Comparison of ENCODE assay signal across 1 cellular context in the genomic region with DNA sequence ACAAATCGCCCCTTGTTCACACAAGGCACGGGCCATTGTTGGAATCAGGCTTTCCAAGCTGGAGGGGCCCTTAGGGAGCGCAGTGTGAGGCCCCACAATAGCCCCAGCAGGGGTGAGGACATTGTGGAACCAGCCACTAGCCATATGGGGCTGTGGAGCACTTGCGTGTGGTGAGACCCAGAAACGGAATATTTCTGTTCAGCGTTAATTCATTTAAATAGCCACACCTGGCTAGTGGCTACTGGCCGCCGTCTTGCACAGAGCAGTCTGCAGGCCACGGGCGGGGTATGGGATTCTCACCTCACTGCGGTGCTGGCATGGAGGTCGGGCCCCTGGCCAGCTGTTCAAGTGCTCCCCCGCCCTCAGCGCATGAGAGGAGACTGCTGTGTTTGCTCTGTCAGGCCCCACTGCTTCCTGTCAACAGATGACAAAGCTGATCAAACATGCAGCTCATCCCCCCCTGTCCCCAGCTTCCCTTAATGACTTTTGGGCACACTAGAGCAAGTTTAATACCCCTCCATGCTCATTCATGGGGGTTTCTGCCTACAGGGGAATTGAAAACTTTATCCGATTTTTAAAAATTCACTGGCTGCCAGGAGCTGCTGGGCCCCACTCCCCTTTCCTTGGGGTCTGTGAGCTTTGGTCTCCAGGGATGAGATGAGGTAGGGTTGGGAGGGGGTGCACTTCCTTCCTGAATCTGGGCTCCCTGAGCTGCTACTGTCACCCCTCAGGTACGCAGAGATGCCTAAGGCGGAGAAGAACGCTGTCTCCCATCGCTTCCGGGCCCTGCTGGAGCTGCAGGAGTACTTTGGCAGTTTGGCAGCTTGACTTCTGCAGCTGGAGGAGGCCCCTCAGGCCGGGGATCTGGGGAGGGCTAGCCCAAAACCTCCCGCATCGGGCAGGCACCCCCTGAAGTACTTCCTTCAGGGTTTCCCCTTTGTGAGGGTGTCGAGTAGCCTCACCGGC.
A peak's percentile ranks its signal among the peaks of the same experiment; 100 is the strongest.
TF ChIP-seq lines count a peak whose summit lies in the region.

No MANE protein-coding gene starts in this region.

TF ChIP-seq in HepG2, 621 proteins besides CTCF, POLR2A, EP300 and RAD21 (continued from another document and continues in another):
- peak; percentile 72 for TF ChIP-seq HNRNPK (IDR thresholded peaks at IDR 0.05; ENCODE audit: low read depth, low read length, poor library complexity, severe bottlenecking)
- no peak for TF ChIP-seq TRIM24 (CRISPR knock-in tag; IDR thresholded peaks at IDR 0.05)
- no peak for TF ChIP-seq ONECUT2 (CRISPR knock-in tag; IDR thresholded peaks at IDR 0.05)
- peak; percentile 91; the same call in 1 of the 2 replicates for TF ChIP-seq ELF4 (CRISPR knock-in tag; IDR thresholded peaks at IDR 0.05; ENCODE audit: borderline replicate concordance)
- TF ChIP-seq, protein P1, sequence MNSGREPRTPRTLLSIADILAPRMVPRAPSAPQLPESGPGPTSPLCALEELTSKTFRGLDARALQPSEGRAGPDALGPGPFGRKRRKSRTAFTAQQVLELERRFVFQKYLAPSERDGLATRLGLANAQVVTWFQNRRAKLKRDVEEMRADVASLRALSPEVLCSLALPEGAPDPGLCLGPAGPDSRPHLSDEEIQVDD (CRISPR knock-in tag; IDR thresholded peaks at IDR 0.05; ENCODE audit: borderline replicate concordance), result no peak
- TF ChIP-seq SMAD3 (CRISPR knock-in tag; IDR thresholded peaks at IDR 0.05), result peak; percentile 90
- no peak for TF ChIP-seq NPAS2 (CRISPR knock-in tag; IDR thresholded peaks at IDR 0.05; ENCODE audit: borderline replicate concordance)
- TF ChIP-seq MEIS2 (CRISPR knock-in tag; IDR thresholded peaks at IDR 0.05), result peak; percentile 98
- no peak for TF ChIP-seq REL (CRISPR knock-in tag; conservative IDR thresholded peaks at IDR 0.05)
- TF ChIP-seq, protein P2, sequence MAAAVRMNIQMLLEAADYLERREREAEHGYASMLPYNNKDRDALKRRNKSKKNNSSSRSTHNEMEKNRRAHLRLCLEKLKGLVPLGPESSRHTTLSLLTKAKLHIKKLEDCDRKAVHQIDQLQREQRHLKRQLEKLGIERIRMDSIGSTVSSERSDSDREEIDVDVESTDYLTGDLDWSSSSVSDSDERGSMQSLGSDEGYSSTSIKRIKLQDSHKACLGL (CRISPR knock-in tag; IDR thresholded peaks at IDR 0.05), result peak; percentile 28; the same call in 1 of the 2 replicates
- TF ChIP-seq HNRNPLL (IDR thresholded peaks at IDR 0.05; ENCODE audit: low read depth, low read length, poor library complexity, severe bottlenecking), result peak; percentile 66
- peak; percentile 88; the same call in 1 of the 2 replicates for TF ChIP-seq ZNF552 (CRISPR knock-in tag; IDR thresholded peaks at IDR 0.05; ENCODE audit: borderline replicate concordance)
- TF ChIP-seq ZFP36 (IDR thresholded peaks at IDR 0.05; ENCODE audit: borderline replicate concordance, low read depth, low read length, partially characterized antibody), result no peak
- no peak for TF ChIP-seq SYNCRIP (IDR thresholded peaks at IDR 0.05; ENCODE audit: insufficient read depth, low read depth, low read length)
- no peak for TF ChIP-seq MBD4 (IDR thresholded peaks at IDR 0.05; ENCODE audit: borderline replicate concordance, low read length)
- TF ChIP-seq RFXANK (CRISPR knock-in tag; IDR thresholded peaks at IDR 0.05), result peak; percentile 98
- TF ChIP-seq ZMYM4 (CRISPR knock-in tag; IDR thresholded peaks at IDR 0.05), result peak; percentile 92
- TF ChIP-seq, protein P3, sequence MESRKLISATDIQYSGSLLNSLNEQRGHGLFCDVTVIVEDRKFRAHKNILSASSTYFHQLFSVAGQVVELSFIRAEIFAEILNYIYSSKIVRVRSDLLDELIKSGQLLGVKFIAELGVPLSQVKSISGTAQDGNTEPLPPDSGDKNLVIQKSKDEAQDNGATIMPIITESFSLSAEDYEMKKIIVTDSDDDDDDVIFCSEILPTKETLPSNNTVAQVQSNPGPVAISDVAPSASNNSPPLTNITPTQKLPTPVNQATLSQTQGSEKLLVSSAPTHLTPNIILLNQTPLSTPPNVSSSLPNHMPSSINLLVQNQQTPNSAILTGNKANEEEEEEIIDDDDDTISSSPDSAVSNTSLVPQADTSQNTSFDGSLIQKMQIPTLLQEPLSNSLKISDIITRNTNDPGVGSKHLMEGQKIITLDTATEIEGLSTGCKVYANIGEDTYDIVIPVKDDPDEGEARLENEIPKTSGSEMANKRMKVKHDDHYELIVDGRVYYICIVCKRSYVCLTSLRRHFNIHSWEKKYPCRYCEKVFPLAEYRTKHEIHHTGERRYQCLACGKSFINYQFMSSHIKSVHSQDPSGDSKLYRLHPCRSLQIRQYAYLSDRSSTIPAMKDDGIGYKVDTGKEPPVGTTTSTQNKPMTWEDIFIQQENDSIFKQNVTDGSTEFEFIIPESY (CRISPR knock-in tag; IDR thresholded peaks at IDR 0.05), result peak; percentile 80
- TF ChIP-seq PHF5A (CRISPR knock-in tag; IDR thresholded peaks at IDR 0.05; ENCODE audit: low read depth, unreplicated experiment), result peak; percentile 96
- peak; percentile 80; the same call in 1 of the 2 replicates for TF ChIP-seq SMAD1 (CRISPR knock-in tag; IDR thresholded peaks at IDR 0.05; ENCODE audit: borderline replicate concordance, low read depth)
- TF ChIP-seq, protein P4, sequence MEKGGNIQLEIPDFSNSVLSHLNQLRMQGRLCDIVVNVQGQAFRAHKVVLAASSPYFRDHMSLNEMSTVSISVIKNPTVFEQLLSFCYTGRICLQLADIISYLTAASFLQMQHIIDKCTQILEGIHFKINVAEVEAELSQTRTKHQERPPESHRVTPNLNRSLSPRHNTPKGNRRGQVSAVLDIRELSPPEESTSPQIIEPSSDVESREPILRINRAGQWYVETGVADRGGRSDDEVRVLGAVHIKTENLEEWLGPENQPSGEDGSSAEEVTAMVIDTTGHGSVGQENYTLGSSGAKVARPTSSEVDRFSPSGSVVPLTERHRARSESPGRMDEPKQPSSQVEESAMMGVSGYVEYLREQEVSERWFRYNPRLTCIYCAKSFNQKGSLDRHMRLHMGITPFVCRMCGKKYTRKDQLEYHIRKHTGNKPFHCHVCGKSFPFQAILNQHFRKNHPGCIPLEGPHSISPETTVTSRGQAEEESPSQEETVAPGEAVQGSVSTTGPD (CRISPR knock-in tag; IDR thresholded peaks at IDR 0.05), result peak; percentile 76
- TF ChIP-seq ZNF891 (CRISPR knock-in tag; IDR thresholded peaks at IDR 0.05), result peak; percentile 65; the same call in 1 of the 2 replicates
- TF ChIP-seq, protein P5, sequence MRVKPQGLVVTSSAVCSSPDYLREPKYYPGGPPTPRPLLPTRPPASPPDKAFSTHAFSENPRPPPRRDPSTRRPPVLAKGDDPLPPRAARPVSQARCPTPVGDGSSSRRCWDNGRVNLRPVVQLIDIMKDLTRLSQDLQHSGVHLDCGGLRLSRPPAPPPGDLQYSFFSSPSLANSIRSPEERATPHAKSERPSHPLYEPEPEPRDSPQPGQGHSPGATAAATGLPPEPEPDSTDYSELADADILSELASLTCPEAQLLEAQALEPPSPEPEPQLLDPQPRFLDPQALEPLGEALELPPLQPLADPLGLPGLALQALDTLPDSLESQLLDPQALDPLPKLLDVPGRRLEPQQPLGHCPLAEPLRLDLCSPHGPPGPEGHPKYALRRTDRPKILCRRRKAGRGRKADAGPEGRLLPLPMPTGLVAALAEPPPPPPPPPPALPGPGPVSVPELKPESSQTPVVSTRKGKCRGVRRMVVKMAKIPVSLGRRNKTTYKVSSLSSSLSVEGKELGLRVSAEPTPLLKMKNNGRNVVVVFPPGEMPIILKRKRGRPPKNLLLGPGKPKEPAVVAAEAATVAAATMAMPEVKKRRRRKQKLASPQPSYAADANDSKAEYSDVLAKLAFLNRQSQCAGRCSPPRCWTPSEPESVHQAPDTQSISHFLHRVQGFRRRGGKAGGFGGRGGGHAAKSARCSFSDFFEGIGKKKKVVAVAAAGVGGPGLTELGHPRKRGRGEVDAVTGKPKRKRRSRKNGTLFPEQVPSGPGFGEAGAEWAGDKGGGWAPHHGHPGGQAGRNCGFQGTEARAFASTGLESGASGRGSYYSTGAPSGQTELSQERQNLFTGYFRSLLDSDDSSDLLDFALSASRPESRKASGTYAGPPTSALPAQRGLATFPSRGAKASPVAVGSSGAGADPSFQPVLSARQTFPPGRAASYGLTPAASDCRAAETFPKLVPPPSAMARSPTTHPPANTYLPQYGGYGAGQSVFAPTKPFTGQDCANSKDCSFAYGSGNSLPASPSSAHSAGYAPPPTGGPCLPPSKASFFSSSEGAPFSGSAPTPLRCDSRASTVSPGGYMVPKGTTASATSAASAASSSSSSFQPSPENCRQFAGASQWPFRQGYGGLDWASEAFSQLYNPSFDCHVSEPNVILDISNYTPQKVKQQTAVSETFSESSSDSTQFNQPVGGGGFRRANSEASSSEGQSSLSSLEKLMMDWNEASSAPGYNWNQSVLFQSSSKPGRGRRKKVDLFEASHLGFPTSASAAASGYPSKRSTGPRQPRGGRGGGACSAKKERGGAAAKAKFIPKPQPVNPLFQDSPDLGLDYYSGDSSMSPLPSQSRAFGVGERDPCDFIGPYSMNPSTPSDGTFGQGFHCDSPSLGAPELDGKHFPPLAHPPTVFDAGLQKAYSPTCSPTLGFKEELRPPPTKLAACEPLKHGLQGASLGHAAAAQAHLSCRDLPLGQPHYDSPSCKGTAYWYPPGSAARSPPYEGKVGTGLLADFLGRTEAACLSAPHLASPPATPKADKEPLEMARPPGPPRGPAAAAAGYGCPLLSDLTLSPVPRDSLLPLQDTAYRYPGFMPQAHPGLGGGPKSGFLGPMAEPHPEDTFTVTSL (CRISPR knock-in tag; IDR thresholded peaks at IDR 0.05; ENCODE audit: borderline replicate concordance), result peak; percentile 97
- peak; percentile 91 for TF ChIP-seq ISL2 (CRISPR knock-in tag; IDR thresholded peaks at IDR 0.05)
- peak; percentile 75 for TF ChIP-seq PRPF4 (IDR thresholded peaks at IDR 0.05; ENCODE audit: low read depth, low read length, poor library complexity, severe bottlenecking)
- no peak for TF ChIP-seq SP4 (CRISPR knock-in tag; IDR thresholded peaks at IDR 0.05)
- TF ChIP-seq ZFP90 (CRISPR knock-in tag; IDR thresholded peaks at IDR 0.05; ENCODE audit: borderline replicate concordance), result peak; percentile 87; the same call in 1 of the 2 replicates
- peak; percentile 93; the same call in 1 of the 2 replicates for TF ChIP-seq KLF9 (CRISPR knock-in tag; IDR thresholded peaks at IDR 0.05; ENCODE audit: low read depth)
- TF ChIP-seq, protein P6, sequence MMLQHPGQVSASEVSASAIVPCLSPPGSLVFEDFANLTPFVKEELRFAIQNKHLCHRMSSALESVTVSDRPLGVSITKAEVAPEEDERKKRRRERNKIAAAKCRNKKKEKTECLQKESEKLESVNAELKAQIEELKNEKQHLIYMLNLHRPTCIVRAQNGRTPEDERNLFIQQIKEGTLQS (CRISPR knock-in tag; IDR thresholded peaks at IDR 0.05), result peak; percentile 93
- no peak; the same call in 1 of the 2 replicates for TF ChIP-seq ZNF790 (CRISPR knock-in tag; IDR thresholded peaks at IDR 0.05; ENCODE audit: borderline replicate concordance)
- peak; percentile 50; the same call in 1 of the 2 replicates for TF ChIP-seq MED13 (CRISPR knock-in tag; IDR thresholded peaks at IDR 0.05)
- TF ChIP-seq ZNF570 (CRISPR knock-in tag; IDR thresholded peaks at IDR 0.05; ENCODE audit: borderline replicate concordance), result no peak
- TF ChIP-seq ZNF589 (CRISPR knock-in tag; conservative IDR thresholded peaks at IDR 0.05), result peak; percentile 94
- TF ChIP-seq, protein P7, sequence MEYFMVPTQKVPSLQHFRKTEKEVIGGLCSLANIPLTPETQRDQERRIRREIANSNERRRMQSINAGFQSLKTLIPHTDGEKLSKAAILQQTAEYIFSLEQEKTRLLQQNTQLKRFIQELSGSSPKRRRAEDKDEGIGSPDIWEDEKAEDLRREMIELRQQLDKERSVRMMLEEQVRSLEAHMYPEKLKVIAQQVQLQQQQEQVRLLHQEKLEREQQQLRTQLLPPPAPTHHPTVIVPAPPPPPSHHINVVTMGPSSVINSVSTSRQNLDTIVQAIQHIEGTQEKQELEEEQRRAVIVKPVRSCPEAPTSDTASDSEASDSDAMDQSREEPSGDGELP (IDR thresholded peaks at IDR 0.05; ENCODE audit: borderline replicate concordance, low read depth), result peak; percentile 100
- no peak for TF ChIP-seq PTBP1 (IDR thresholded peaks at IDR 0.05; ENCODE audit: low read depth, low read length, poor library complexity, severe bottlenecking)
- TF ChIP-seq, protein P8, sequence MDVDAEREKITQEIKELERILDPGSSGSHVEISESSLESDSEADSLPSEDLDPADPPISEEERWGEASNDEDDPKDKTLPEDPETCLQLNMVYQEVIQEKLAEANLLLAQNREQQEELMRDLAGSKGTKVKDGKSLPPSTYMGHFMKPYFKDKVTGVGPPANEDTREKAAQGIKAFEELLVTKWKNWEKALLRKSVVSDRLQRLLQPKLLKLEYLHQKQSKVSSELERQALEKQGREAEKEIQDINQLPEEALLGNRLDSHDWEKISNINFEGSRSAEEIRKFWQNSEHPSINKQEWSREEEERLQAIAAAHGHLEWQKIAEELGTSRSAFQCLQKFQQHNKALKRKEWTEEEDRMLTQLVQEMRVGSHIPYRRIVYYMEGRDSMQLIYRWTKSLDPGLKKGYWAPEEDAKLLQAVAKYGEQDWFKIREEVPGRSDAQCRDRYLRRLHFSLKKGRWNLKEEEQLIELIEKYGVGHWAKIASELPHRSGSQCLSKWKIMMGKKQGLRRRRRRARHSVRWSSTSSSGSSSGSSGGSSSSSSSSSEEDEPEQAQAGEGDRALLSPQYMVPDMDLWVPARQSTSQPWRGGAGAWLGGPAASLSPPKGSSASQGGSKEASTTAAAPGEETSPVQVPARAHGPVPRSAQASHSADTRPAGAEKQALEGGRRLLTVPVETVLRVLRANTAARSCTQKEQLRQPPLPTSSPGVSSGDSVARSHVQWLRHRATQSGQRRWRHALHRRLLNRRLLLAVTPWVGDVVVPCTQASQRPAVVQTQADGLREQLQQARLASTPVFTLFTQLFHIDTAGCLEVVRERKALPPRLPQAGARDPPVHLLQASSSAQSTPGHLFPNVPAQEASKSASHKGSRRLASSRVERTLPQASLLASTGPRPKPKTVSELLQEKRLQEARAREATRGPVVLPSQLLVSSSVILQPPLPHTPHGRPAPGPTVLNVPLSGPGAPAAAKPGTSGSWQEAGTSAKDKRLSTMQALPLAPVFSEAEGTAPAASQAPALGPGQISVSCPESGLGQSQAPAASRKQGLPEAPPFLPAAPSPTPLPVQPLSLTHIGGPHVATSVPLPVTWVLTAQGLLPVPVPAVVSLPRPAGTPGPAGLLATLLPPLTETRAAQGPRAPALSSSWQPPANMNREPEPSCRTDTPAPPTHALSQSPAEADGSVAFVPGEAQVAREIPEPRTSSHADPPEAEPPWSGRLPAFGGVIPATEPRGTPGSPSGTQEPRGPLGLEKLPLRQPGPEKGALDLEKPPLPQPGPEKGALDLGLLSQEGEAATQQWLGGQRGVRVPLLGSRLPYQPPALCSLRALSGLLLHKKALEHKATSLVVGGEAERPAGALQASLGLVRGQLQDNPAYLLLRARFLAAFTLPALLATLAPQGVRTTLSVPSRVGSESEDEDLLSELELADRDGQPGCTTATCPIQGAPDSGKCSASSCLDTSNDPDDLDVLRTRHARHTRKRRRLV (CRISPR knock-in tag; IDR thresholded peaks at IDR 0.05), result 0 out of 2 replicates have a peak, but pooled peaks have one; percentile 74
- TF ChIP-seq KDM1A (CRISPR knock-in tag; IDR thresholded peaks at IDR 0.05), result peak; percentile 60
- peak; percentile 89; the same call in 1 of the 2 replicates for TF ChIP-seq NFIC (IDR thresholded peaks at IDR 0.05; ENCODE audit: low read length)
- no peak for TF ChIP-seq RAD51 (IDR thresholded peaks at IDR 0.05; ENCODE audit: borderline replicate concordance)
- no peak for TF ChIP-seq NONO (IDR thresholded peaks at IDR 0.05)
- TF ChIP-seq NONO (CRISPR knock-in tag; conservative IDR thresholded peaks at IDR 0.05), result peak; percentile 99
- TF ChIP-seq ZNF337 (CRISPR knock-in tag; IDR thresholded peaks at IDR 0.05; ENCODE audit: borderline replicate concordance, low read depth), result peak; percentile 79; the same call in 1 of the 2 replicates
- peak; percentile 98 for TF ChIP-seq ZNF605 (CRISPR knock-in tag; IDR thresholded peaks at IDR 0.05)
- peak; percentile 44; the same call in 1 of the 2 replicates for TF ChIP-seq KLF15 (CRISPR knock-in tag; IDR thresholded peaks at IDR 0.05; ENCODE audit: borderline replicate concordance)
- TF ChIP-seq ZNF230 (CRISPR knock-in tag; IDR thresholded peaks at IDR 0.05), result peak; percentile 98; the same call in 1 of the 2 replicates
